In genomic region chr5:36242534-36243144, GRCh38 we compare ENCODE assay signal across 8 cellular contexts. TPM values are rescaled to one million over a fixed set of nuclear protein-coding genes. Genes with fewer than 3 reads are reported as not detected.
DNase-seq lines count a peak whose midpoint lies in the region; ATAC-seq and TF ChIP-seq lines count a peak whose summit lies in the region.

No MANE protein-coding gene starts in this region.

- H4K20me1 ChIP-seq in BLaER1 (peaks cover 29% of the 10 kb centered on the region; the same call in 1 of the 2 replicates), Karpas-422 (ENCODE audit: insufficient read depth, low read depth, low read length) (no peaks in the 10 kb centered on the region)

- TF ChIP-seq CTCF in body of pancreas (IDR thresholded peaks at IDR 0.05) (no peak), liver (IDR thresholded peaks at IDR 0.05; ENCODE audit: low read depth, low read length, missing input control) (no peak)

- 19 to 22% methylated on average over 19 of the region's 19 CpGs for WGBS in body of pancreas, 2 donors
- 19% methylated on average over 19 of the region's 19 CpGs for WGBS in liver

- H3K36me3 ChIP-seq in BLaER1: no peaks in the 10 kb centered on the region
- no peaks in the 10 kb centered on the region for H3K36me3 ChIP-seq in Karpas-422 (ENCODE audit: insufficient read depth, low read length)
- H3K36me3 ChIP-seq in body of pancreas (replicated peaks in 1 of 2; ENCODE audit: insufficient read depth in 1 of 2, low read depth in 2 of 2): no peaks in the 10 kb centered on the region
- no peaks in the 10 kb centered on the region for H3K36me3 ChIP-seq in liver (ENCODE audit: control insufficient read depth in 4 of 4, insufficient read depth in 3 of 4, low read depth in 1 of 4, low read length in 3 of 4)
- peaks cover 0 to 3% (median 0%) of the 10 kb centered on the region in 5 donors for H3K36me3 ChIP-seq in subcutaneous abdominal adipose tissue (ENCODE audit: control insufficient read depth in 5 of 5, insufficient read depth in 5 of 5, low read length in 5 of 5)

- no peak for TF ChIP-seq RAD21 in liver (IDR thresholded peaks at IDR 0.05)

- peaks cover 39% of the 10 kb centered on the region for H3K79me2 ChIP-seq in Karpas-422 (ENCODE audit: low read length)

- H3K4me3 ChIP-seq in BLaER1 (peak overlapping the region; percentile 95), Karpas-422 (ENCODE audit: low read length) (peak overlapping the region; percentile 84), body of pancreas (peak overlapping the region; percentile 80 to 87), liver (ENCODE audit: low read depth in 1 of 3, low read length in 3 of 3) (peak overlapping the region; percentile 29 to 70 (median 59)), subcutaneous abdominal adipose tissue (ENCODE audit: low read depth in 1 of 5, low read length in 5 of 5) (peak overlapping the region; percentile 75 to 94 (median 89))

- peak overlapping the region; percentile 98 for H3K27ac ChIP-seq in BLaER1
- peak overlapping the region; percentile 95 for H3K27ac ChIP-seq in Karpas-422 (ENCODE audit: low read length)
- H3K27ac ChIP-seq in body of pancreas: peak overlapping the region; percentile 97 to 99 (median 99)
- H3K27ac ChIP-seq in liver (ENCODE audit: low read depth in 1 of 2, low read length in 2 of 2): peak overlapping the region; percentile 98 to 99
- H3K27ac ChIP-seq in subcutaneous abdominal adipose tissue (ENCODE audit: low read depth, low read length): peak overlapping the region; percentile 94

- H3K9me3 ChIP-seq in BLaER1: no peaks in the 10 kb centered on the region
- no peaks in the 10 kb centered on the region for H3K9me3 ChIP-seq in Karpas-422 (ENCODE audit: low read length)
- H3K9me3 ChIP-seq in body of pancreas: no peaks in the 10 kb centered on the region
- H3K9me3 ChIP-seq in liver (ENCODE audit: control insufficient read depth in 4 of 4, low read length in 3 of 4): no peaks in the 10 kb centered on the region
- H3K9me3 ChIP-seq in subcutaneous abdominal adipose tissue (ENCODE audit: control insufficient read depth in 5 of 5, low read length in 5 of 5): no peaks in the 10 kb centered on the region

- H3K9ac ChIP-seq in BLaER1 (peak overlapping the region; percentile 98), Karpas-422 (ENCODE audit: low read length) (peak overlapping the region; percentile 90), liver (ENCODE audit: low read depth in 1 of 2, low read length in 2 of 2) (peak overlapping the region; percentile 47 to 55), subcutaneous abdominal adipose tissue (ENCODE audit: low read length in 5 of 5) (peak overlapping the region in 4 of 5 donors; percentile 32 to 96 (median 68))

- peak overlapping the region; percentile 17; the same call in 1 of the 2 replicates for H2AFZ ChIP-seq in Karpas-422 (ENCODE audit: low read length)

- H3K27me3 ChIP-seq in BLaER1 (no peaks in the 10 kb centered on the region), Karpas-422 (ENCODE audit: low read length) (no peaks in the 10 kb centered on the region), body of pancreas (no peaks in the 10 kb centered on the region), liver (ENCODE audit: control insufficient read depth in 4 of 4, insufficient read depth in 4 of 4, low read length in 3 of 4) (no peaks in the 10 kb centered on the region), subcutaneous abdominal adipose tissue (ENCODE audit: control insufficient read depth in 5 of 5, insufficient read depth in 4 of 5, low read length in 5 of 5) (no peaks in the 10 kb centered on the region)

- H3K4me2 ChIP-seq in BLaER1: peak overlapping the region; percentile 88
- H3K4me2 ChIP-seq in Karpas-422 (ENCODE audit: low read depth, low read length, poor library complexity, severe bottlenecking): peak overlapping the region; percentile 83

- ATAC-seq in body of pancreas: peak; percentile 10
- ATAC-seq in GM21717 (IDR thresholded peaks at IDR 0.05; ENCODE audit: unreplicated experiment): no peak
- no peak for ATAC-seq in GM19452 (IDR thresholded peaks at IDR 0.05; ENCODE audit: unreplicated experiment)
- no peak for ATAC-seq in GM18502 (IDR thresholded peaks at IDR 0.05; ENCODE audit: poor library complexity, unreplicated experiment)

- TF ChIP-seq POLR2A in body of pancreas (IDR thresholded peaks at IDR 0.05): no peak

- DNase-seq in Karpas-422 (no peak), body of pancreas (peak; percentile 49 to 67 (median 56))

- no peaks in the 10 kb centered on the region for H3K9me2 ChIP-seq in Karpas-422 (replicated peaks; ENCODE audit: insufficient read depth, low read length)

- intact Hi-C loops in body of pancreas (cut with DNase I): no loop called here

- H3K4me1 ChIP-seq in BLaER1 (peaks cover 38% of the 10 kb centered on the region), Karpas-422 (ENCODE audit: low read length) (peaks cover 44% of the 10 kb centered on the region), body of pancreas (peaks cover 40% of the 10 kb centered on the region), liver (ENCODE audit: control insufficient read depth in 4 of 4, insufficient read depth in 4 of 4, low read length in 3 of 4) (peaks cover 2 to 30% (median 17%) of the 10 kb centered on the region in 4 donors), subcutaneous abdominal adipose tissue (ENCODE audit: control insufficient read depth in 5 of 5, insufficient read depth in 5 of 5, low read length in 5 of 5) (peaks cover 7 to 36% (median 33%) of the 10 kb centered on the region in 5 donors)

TF ChIP-seq in liver, 16 proteins besides CTCF, POLR2A, EP300 and RAD21 (continues in another document):
- TF ChIP-seq FOXA1 (IDR thresholded peaks at IDR 0.05) (no peak), YY1 (IDR thresholded peaks at IDR 0.05) (no peak), HNF4G (IDR thresholded peaks at IDR 0.05) (peak; percentile 74), FOXA2 (IDR thresholded peaks at IDR 0.05) (peak; percentile 10), MAX (IDR thresholded peaks at IDR 0.05) (no peak), NR2F2 (IDR thresholded peaks at IDR 0.05) (no peak), HNF4A (conservative IDR thresholded peaks at IDR 0.05) (peak; percentile 78 to 91), ATF3 (IDR thresholded peaks at IDR 0.05) (peak; percentile 63), SP1 (IDR thresholded peaks at IDR 0.05) (no peak), EGR1 (IDR thresholded peaks at IDR 0.05; ENCODE audit: low read depth in 2 of 2) (peak in 1 of 2 donors; percentile 3), JUND (IDR thresholded peaks at IDR 0.05) (peak; percentile 39 to 47), TAF1 (conservative IDR thresholded peaks at IDR 0.05) (no peak), RXRA (IDR thresholded peaks at IDR 0.05) (peak in 1 of 2 donors; percentile 69), REST (IDR thresholded peaks at IDR 0.05) (no peak)

RNA-seq across cellular contexts. Expression of gene NADK2, which starts 0.9 kb away (rescaled TPM):
- 33.2 and 36.9 TPM in 2 replicates for total RNA-seq in Karpas-422 (2014; rRNA removed; shearing (Covaris generic); ENCODE audit: low replicate concordance)
- total RNA-seq in body of pancreas: 10 to 100 TPM; 23.4 to 30.1 TPM
- 100 to 1,000 TPM; 101 to 178 TPM for total RNA-seq in liver
- polyA plus RNA-seq in liver: 10 to 100 TPM; 73.6 to 74.6 TPM

RNA-seq across cellular contexts. Expression of gene RANBP3L, which starts 59.1 kb away (rescaled TPM):
- 0.18 and 0.22 TPM in 2 replicates for total RNA-seq in Karpas-422 (2014; rRNA removed; shearing (Covaris generic); ENCODE audit: low replicate concordance)
- total RNA-seq in body of pancreas: 1 to 10 TPM in 1 of 2 donors, not detected in 1; 4.9 TPM
- total RNA-seq in liver: 1 to 10 TPM in 1 of 2 donors, under 1 TPM in 1; 0.33 to 9.2 TPM
- polyA plus RNA-seq in liver: 1 to 10 TPM in 1 of 2 donors, under 1 TPM in 1; 0.42 to 3.7 TPM
